In the genomic region with DNA sequence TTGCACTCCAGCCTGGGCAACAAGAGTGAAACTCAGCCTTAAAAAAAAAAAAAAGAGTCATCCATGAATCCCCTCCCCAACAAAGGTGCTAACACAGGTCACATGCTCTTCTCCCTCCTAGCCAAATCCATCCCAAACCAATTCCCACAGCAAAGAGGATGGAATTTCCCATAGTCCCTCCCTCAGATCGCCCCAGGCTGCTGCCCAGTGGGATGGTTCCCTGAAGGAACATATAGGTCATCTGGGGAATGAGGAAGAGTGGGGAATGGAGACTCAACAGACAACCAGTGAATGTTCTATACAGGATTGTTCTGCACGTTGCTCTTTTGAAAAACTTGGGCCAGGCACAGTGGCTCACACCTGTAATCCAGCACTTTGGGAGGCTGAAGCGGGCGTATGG, we compare ENCODE assay signal across 22 cellular contexts. TPM values are rescaled to one million over a fixed set of nuclear protein-coding genes. Genes with fewer than 3 reads are reported as not detected.
DNase-seq lines count a peak whose midpoint lies in the region; ATAC-seq, FAIRE-seq and TF ChIP-seq lines count a peak whose summit lies in the region.
"Had no signal": no experiment of that assay in that cellular context is flagged by ENCODE, and none has a peak within 500 bp of the region (broad histone marks: within the 10 kb centered on the region; RNA-seq: fewer than 3 reads in every experiment).

No MANE protein-coding gene starts in this region.

- POLR2A ChIA-PET in HepG2 (lab: Yijun Ruan, JAX), result interaction anchor here (0.9 to 3.5 kb wide), 7 partner anchors 10 to 96 kb away, joined by 3 to 51 read pairs (median 20); partner anchors contain the start of gene LGALS3BP

- H2AK5ac ChIP-seq in trophoblast cell (ENCODE audit: low read length), result no peak overlapping the region

- in situ Hi-C loops in HepG2 (cut with HindIII; ENCODE audit: extremely low pct_ligation_motif_present, low pct_unique_long_range_greater_than_20kb), result no loop called here

- H3K79me1 ChIP-seq in trophoblast cell (ENCODE audit: low read length), result peaks cover 22% of the 10 kb centered on the region

- no peak overlapping the region for H4K12ac ChIP-seq in trophoblast cell (ENCODE audit: low read depth, low read length)

- no peak overlapping the region for H3K23ac ChIP-seq in trophoblast cell (ENCODE audit: low read length)

- H3K9me3 Mint-ChIP-seq in endothelial cell (ENCODE audit: unreplicated experiment), result no peaks in the 10 kb centered on the region
- H3K9me3 Mint-ChIP-seq: IgD-negative memory B cell had no signal

- no peak for TF ChIP-seq EP300 in HepG2 (IDR thresholded peaks at IDR 0.05; ENCODE audit: low read depth in 2 of 2, low read length in 2 of 2)
- no peak for TF ChIP-seq EP300 in HepG2 (CRISPR knock-in tag; IDR thresholded peaks at IDR 0.05; ENCODE audit: borderline replicate concordance)

- peaks cover 61% of the 10 kb centered on the region for H3K4me1 ChIP-seq in HepG2 (ENCODE audit: insufficient read depth, low read length)
- H3K4me1 ChIP-seq in right lobe of liver, result peaks cover 0 to 5% (median 0%) of the 10 kb centered on the region in 4 donors
- peaks cover 37 to 41% of the 10 kb centered on the region in 2 experiments for H3K4me1 ChIP-seq in trophoblast cell (ENCODE audit: control insufficient read depth in 1 of 2, insufficient read depth in 2 of 2, low read length in 2 of 2)
- peaks cover 6% of the 10 kb centered on the region for H3K4me1 ChIP-seq in Karpas-422 (ENCODE audit: low read length)

- no peak overlapping the region for H3K14ac ChIP-seq in trophoblast cell (ENCODE audit: low read length)

- no peak overlapping the region for H2BK120ac ChIP-seq in trophoblast cell (ENCODE audit: insufficient read depth, low read length, poor library complexity)

- H3K9me3 ChIP-seq in HepG2 (ENCODE audit: low read length) (no peaks in the 10 kb centered on the region), right lobe of liver (no peaks in the 10 kb centered on the region), trophoblast cell (ENCODE audit: insufficient read depth, low read depth, low read length) (no peaks in the 10 kb centered on the region), Karpas-422 (ENCODE audit: low read length) (no peaks in the 10 kb centered on the region)
- H3K9me3 ChIP-seq: SK-N-SH had no signal

- no peaks in the 10 kb centered on the region for H3K36me3 ChIP-seq in HepG2 (replicated peaks in 1 of 2; ENCODE audit: control insufficient read depth in 1 of 2, insufficient read depth in 2 of 2, low read length in 2 of 2)
- H3K36me3 ChIP-seq in right lobe of liver, result no peaks in the 10 kb centered on the region
- H3K36me3 ChIP-seq in trophoblast cell (ENCODE audit: control insufficient read depth in 1 of 2, insufficient read depth in 2 of 2, low read length in 2 of 2), result no peaks in the 10 kb centered on the region
- H3K36me3 ChIP-seq in Karpas-422 (ENCODE audit: insufficient read depth, low read length), result no peaks in the 10 kb centered on the region

- peaks cover 3% of the 10 kb centered on the region for H3K27me3 Mint-ChIP-seq in endothelial cell (ENCODE audit: unreplicated experiment)
- H3K27me3 Mint-ChIP-seq: IgD-negative memory B cell had no signal

- intact Hi-C loops in HepG2 (cut with micrococcal nuclease; ENCODE audit: unreplicated experiment), result loop anchor here (5.0 kb wide), 1 partner anchor 34 kb away; the partner anchor contains the start of gene TIMP2
- intact Hi-C loops in right lobe of liver (cut with DNase I), result no loop called here

- no peak overlapping the region for H3K4ac ChIP-seq in trophoblast cell (ENCODE audit: low read depth, low read length)

- H3K27ac Mint-ChIP-seq in endothelial cell (ENCODE audit: unreplicated experiment), result peak overlapping the region; percentile 30
- H3K27ac Mint-ChIP-seq: IgD-negative memory B cell had no signal

- H3K4me3 ChIP-seq in HepG2 (replicated peaks in 1 of 3; ENCODE audit: insufficient read depth in 1 of 3, low read depth in 2 of 3, low read length in 3 of 3) (no peak overlapping the region), right lobe of liver (no peak overlapping the region), trophoblast cell (ENCODE audit: low read depth, low read length) (no peak overlapping the region), Karpas-422 (ENCODE audit: low read length) (no peak overlapping the region)
- H3K4me3 ChIP-seq: GM12878 had no signal

- ATAC-seq in HepG2 (no peak), right lobe of liver (no peak), GM21786 (IDR thresholded peaks at IDR 0.05; ENCODE audit: unreplicated experiment) (no peak), HG03097 (IDR thresholded peaks at IDR 0.05; ENCODE audit: low FRiP score, unreplicated experiment) (no peak)
- ATAC-seq: GM12878 had no signal

- H3K79me2 ChIP-seq in HepG2 (ENCODE audit: insufficient read depth, low read length) (no peaks in the 10 kb centered on the region), trophoblast cell (ENCODE audit: control insufficient read depth, insufficient read depth, low read length, poor library complexity) (no peaks in the 10 kb centered on the region), Karpas-422 (ENCODE audit: low read length) (no peaks in the 10 kb centered on the region)

- H2BK12ac ChIP-seq in trophoblast cell (ENCODE audit: low read length), result no peak overlapping the region

- no peaks in the 10 kb centered on the region for H3K9me2 ChIP-seq in Karpas-422 (replicated peaks; ENCODE audit: insufficient read depth, low read length)
- H3K9me2 ChIP-seq: SK-N-SH had no signal

- H3K27me3 ChIP-seq in HepG2 (ENCODE audit: control insufficient read depth in 1 of 2, insufficient read depth in 2 of 2, low read length in 2 of 2) (peaks cover 0 to 10% of the 10 kb centered on the region in 2 experiments; a peak in 3 of 5 replicates), right lobe of liver (no peaks in the 10 kb centered on the region), trophoblast cell (ENCODE audit: insufficient read depth, low read length) (no peaks in the 10 kb centered on the region), Karpas-422 (ENCODE audit: low read length) (no peaks in the 10 kb centered on the region)

- H3K4me2 ChIP-seq in HepG2 (ENCODE audit: low read depth, low read length) (no peak overlapping the region), trophoblast cell (ENCODE audit: low read length) (no peak overlapping the region), Karpas-422 (ENCODE audit: low read depth, low read length, poor library complexity, severe bottlenecking) (no peak overlapping the region)
- H3K4me2 ChIP-seq: SK-N-SH had no signal

- TF ChIP-seq POLR2A in HepG2 (IDR thresholded peaks at IDR 0.05; ENCODE audit: insufficient read depth in 1 of 2, low read depth in 2 of 2, low read length in 2 of 2), result no peak
- TF ChIP-seq POLR2A in right lobe of liver (IDR thresholded peaks at IDR 0.05), result no peak

- no peak overlapping the region for H3K27ac ChIP-seq in HepG2 (ENCODE audit: extremely low read length, insufficient read depth, low read length)
- no peak overlapping the region for H3K27ac ChIP-seq in right lobe of liver
- H3K27ac ChIP-seq in trophoblast cell (ENCODE audit: low read depth, low read length), result no peak overlapping the region
- H3K27ac ChIP-seq in Karpas-422 (ENCODE audit: low read length), result no peak overlapping the region

- CTCF ChIA-PET in HepG2 (lab: Yijun Ruan, JAX; ENCODE audit: low intra/inter-chr PET ratio, low total read pairs), result no interaction called here

- H2AFZ ChIP-seq in HepG2 (ENCODE audit: low read length) (no peak overlapping the region), trophoblast cell (ENCODE audit: insufficient read depth, low read length, poor library complexity) (no peak overlapping the region), Karpas-422 (ENCODE audit: low read length) (no peak overlapping the region)

- H3K36me3 Mint-ChIP-seq in endothelial cell (ENCODE audit: low read depth, unreplicated experiment), result no peaks in the 10 kb centered on the region
- H3K36me3 Mint-ChIP-seq: IgD-negative memory B cell had no signal

- no peak overlapping the region for H4K91ac ChIP-seq in trophoblast cell (ENCODE audit: low read depth, low read length)

- BruUV-seq in HepG2 (replicated peaks; lab: Mats Ljungman, UMichigan), result no TSS peak

- H2BK5ac ChIP-seq in trophoblast cell (ENCODE audit: low read depth, low read length, poor library complexity), result no peak overlapping the region

- WGBS in HepG2 (ENCODE audit: low lambda C conversion rate), result 96% methylated on average over 4 of the region's 4 CpGs
- WGBS in right lobe of liver (ENCODE audit: insufficient coverage, low coverage, low lambda C conversion rate, missing lambda C conversion rate), result 100% methylated on average over 1 of the region's 4 CpGs
- WGBS in trophoblast cell (ENCODE audit: extremely low coverage, insufficient coverage, insufficient read length), result no CpG with 5 or more reads among the region's 4 CpGs

- H4K8ac ChIP-seq in trophoblast cell (ENCODE audit: low read depth, low read length), result no peak overlapping the region

- H3K18ac ChIP-seq in trophoblast cell (ENCODE audit: low read length), result no peak overlapping the region

- H3K4me1 Mint-ChIP-seq in endothelial cell (ENCODE audit: unreplicated experiment), result no peaks in the 10 kb centered on the region

- H3K9ac ChIP-seq in HepG2 (ENCODE audit: insufficient read depth, low read depth, low read length) (no peak overlapping the region), trophoblast cell (ENCODE audit: low read length) (no peak overlapping the region), Karpas-422 (ENCODE audit: low read length) (no peak overlapping the region)
- H3K9ac ChIP-seq: SK-N-SH had no signal

- DNase-seq in HepG2 (ENCODE audit: low spot score), result no peak
- no peak for DNase-seq in right lobe of liver
- DNase-seq in endothelial cell (ENCODE audit: low spot score), result no peak
- DNase-seq in trophoblast cell, result peak; percentile 78 to 88
- DNase-seq in Karpas-422, result no peak
- DNase-seq: 8988T; DMS79; H7; NCI-H1105 treated with DMSO at 0.1 percent for 48 hours; NCI-H2081; NCI-H2171; NCI-H345; NCI-H524; NCI-H774; NK-92 treated with Interleukin-12 subunit alpha and Interleukin-12 subunit beta, amount 100 ng/mL, for 24 hours; SIG-M5 had no signal

- TF ChIP-seq CTCF in HepG2 (CRISPR knock-in tag; IDR thresholded peaks at IDR 0.05), result no peak
- TF ChIP-seq CTCF in right lobe of liver (IDR thresholded peaks at IDR 0.05), result no peak
- TF ChIP-seq CTCF in endothelial cell (IDR thresholded peaks at IDR 0.05; ENCODE audit: unreplicated experiment), result no peak

- no peak for TF ChIP-seq RAD21 in HepG2 (CRISPR knock-in tag; IDR thresholded peaks at IDR 0.05)

- FAIRE-seq in HepG2 (lab: Jason Lieb, UNC), result no peak
- FAIRE-seq: GM12878, HTR-8/SVneo had no signal

- H4K20me1 ChIP-seq in HepG2 (ENCODE audit: insufficient read depth, low read length) (no peaks in the 10 kb centered on the region), Karpas-422 (ENCODE audit: insufficient read depth, low read depth, low read length) (no peaks in the 10 kb centered on the region)

- H3K4me3 Mint-ChIP-seq in endothelial cell (ENCODE audit: unreplicated experiment), result no peak overlapping the region

RNA-seq across cellular contexts. Expression of gene LGALS3BP, which starts 18.2 kb away (rescaled TPM):
- 116 and 332 TPM in 2 replicates for total RNA-seq in HepG2 (2016; rRNA removed; fragmentation: Illumina TruSeq; extraction: Trizol)
- total RNA-seq in HepG2 (2016; cell fraction: cytosol; rRNA removed; fragmentation: Illumina TruSeq; extraction: Trizol; ENCODE audit: low read depth), result 62.3 and 63.4 TPM in 2 replicates
- 116 and 342 TPM in 2 replicates for total RNA-seq in HepG2 (2016; cell fraction: insoluble cytoplasmic fraction; rRNA removed; fragmentation: Illumina TruSeq; extraction: Trizol)
- 57.6 and 60.1 TPM in 2 replicates for total RNA-seq in HepG2 (2016; cell fraction: membrane; rRNA removed; fragmentation: Illumina TruSeq; extraction: Trizol)
- 311 and 384 TPM in 2 replicates for total RNA-seq in HepG2 (2016; cell fraction: nucleus; rRNA removed; fragmentation: Illumina TruSeq; extraction: Trizol)
- polyA plus RNA-seq in HepG2 (2011; rRNA removed), result 137 and 185 TPM in 2 replicates
- polyA plus RNA-seq in HepG2 (2011; cell fraction: cytosol; rRNA removed), result 89.4 and 111 TPM in 2 replicates
- polyA plus RNA-seq in HepG2 (2011; cell fraction: nucleus; rRNA removed), result 667 and 704 TPM in 2 replicates
- 341 and 458 TPM in 2 replicates for polyA plus RNA-seq in HepG2 (2012)
- 36.8 and 37.2 TPM in 2 replicates for polyA plus RNA-seq in HepG2 (2016; cell fraction: cytosol; fragmentation: Illumina TruSeq; extraction: Trizol; ENCODE audit: low read depth)
- polyA plus RNA-seq in HepG2 (2016; cell fraction: insoluble cytoplasmic fraction; fragmentation: Illumina TruSeq; extraction: Trizol; ENCODE audit: low read depth), result 103 and 140 TPM in 2 replicates
- polyA plus RNA-seq in HepG2 (2016; cell fraction: membrane; fragmentation: Illumina TruSeq; extraction: Trizol; ENCODE audit: low read depth), result 41.5 and 48.5 TPM in 2 replicates
- polyA plus RNA-seq in HepG2 (2016; cell fraction: nucleus; fragmentation: Illumina TruSeq; extraction: Trizol; ENCODE audit: insufficient read depth, low read depth), result 669 and 711 TPM in 2 replicates
- 165 and 565 TPM in 2 replicates for polyA minus RNA-seq in HepG2 (2011; rRNA and poly(A)+ RNA removed; ENCODE audit: low replicate concordance)
- polyA minus RNA-seq in HepG2 (2011; cell fraction: cytosol; rRNA and poly(A)+ RNA removed), result 316 and 377 TPM in 2 replicates
- polyA minus RNA-seq in HepG2 (2011; cell fraction: nucleus; rRNA and poly(A)+ RNA removed), result 112 and 148 TPM in 2 replicates
- total RNA-seq in right lobe of liver, result 100 to 1,000 TPM in 4 of 6 experiments, 10 to 100 TPM in 2; 82.8 to 257 (median 121) TPM
- 12.6 TPM for total RNA-seq in endothelial cell (ENCODE audit: unreplicated experiment)
- polyA plus RNA-seq in trophoblast cell (2013), result 9.1 and 9.3 TPM in 2 replicates
- total RNA-seq in Karpas-422 (2014; rRNA removed; shearing (Covaris generic); ENCODE audit: low replicate concordance), result 23.7 and 39.5 TPM in 2 replicates

RNA-seq across cellular contexts. Expression of gene TIMP2, which starts 36.4 kb away (rescaled TPM):
- total RNA-seq in HepG2 (2016; rRNA removed; fragmentation: Illumina TruSeq; extraction: Trizol) (2.2 and 3.8 TPM in 2 replicates), right lobe of liver (10 to 100 TPM; 18.9 to 36.1 (median 26.7) TPM), endothelial cell (ENCODE audit: unreplicated experiment) (41.5 TPM)
- total RNA-seq in HepG2 (2016; cell fraction: cytosol; rRNA removed; fragmentation: Illumina TruSeq; extraction: Trizol; ENCODE audit: low read depth), result 1.4 and 1.7 TPM in 2 replicates
- 1.7 and 3.9 TPM in 2 replicates for total RNA-seq in HepG2 (2016; cell fraction: insoluble cytoplasmic fraction; rRNA removed; fragmentation: Illumina TruSeq; extraction: Trizol)
- total RNA-seq in HepG2 (2016; cell fraction: membrane; rRNA removed; fragmentation: Illumina TruSeq; extraction: Trizol), result 3.3 and 3.4 TPM in 2 replicates
- total RNA-seq in HepG2 (2016; cell fraction: nucleus; rRNA removed; fragmentation: Illumina TruSeq; extraction: Trizol), result 6.3 and 8.0 TPM in 2 replicates
- polyA plus RNA-seq in HepG2 (2011; rRNA removed), result 8.5 and 11.7 TPM in 2 replicates
- polyA plus RNA-seq in HepG2 (2011; cell fraction: cytosol; rRNA removed), result 8.0 and 12.6 TPM in 2 replicates
- 10.4 and 13.8 TPM in 2 replicates for polyA plus RNA-seq in HepG2 (2011; cell fraction: nucleus; rRNA removed)
- polyA plus RNA-seq in HepG2 (2012), result 25.0 and 33.2 TPM in 2 replicates
- 3.0 and 3.2 TPM in 2 replicates for polyA plus RNA-seq in HepG2 (2016; cell fraction: cytosol; fragmentation: Illumina TruSeq; extraction: Trizol; ENCODE audit: low read depth)
- polyA plus RNA-seq in HepG2 (2016; cell fraction: insoluble cytoplasmic fraction; fragmentation: Illumina TruSeq; extraction: Trizol; ENCODE audit: low read depth), result 3.9 and 5.4 TPM in 2 replicates
- polyA plus RNA-seq in HepG2 (2016; cell fraction: membrane; fragmentation: Illumina TruSeq; extraction: Trizol; ENCODE audit: low read depth), result 4.0 and 5.0 TPM in 2 replicates
- polyA plus RNA-seq in HepG2 (2016; cell fraction: nucleus; fragmentation: Illumina TruSeq; extraction: Trizol; ENCODE audit: insufficient read depth, low read depth), result 18.4 and 18.6 TPM in 2 replicates
- 10.0 and 25.5 TPM in 2 replicates for polyA minus RNA-seq in HepG2 (2011; rRNA and poly(A)+ RNA removed; ENCODE audit: low replicate concordance)
- 11.5 and 14.6 TPM in 2 replicates for polyA minus RNA-seq in HepG2 (2011; cell fraction: cytosol; rRNA and poly(A)+ RNA removed)
- 4.2 and 6.2 TPM in 2 replicates for polyA minus RNA-seq in HepG2 (2011; cell fraction: nucleus; rRNA and poly(A)+ RNA removed)
- polyA plus RNA-seq in trophoblast cell (2013), result 53.1 and 56.6 TPM in 2 replicates
- 0.07 TPM in 1 of 2 replicates, not detected in the other for total RNA-seq in Karpas-422 (2014; rRNA removed; shearing (Covaris generic); ENCODE audit: low replicate concordance)

RNA-seq across cellular contexts. Expression of gene CANT1, which starts 48.0 kb away (rescaled TPM):
- total RNA-seq in HepG2 (2016; rRNA removed; fragmentation: Illumina TruSeq; extraction: Trizol) (24.9 and 34.1 TPM in 2 replicates), right lobe of liver (10 to 100 TPM; 15.6 to 26.3 (median 18.7) TPM), endothelial cell (ENCODE audit: unreplicated experiment) (81.6 TPM)
- total RNA-seq in HepG2 (2016; cell fraction: cytosol; rRNA removed; fragmentation: Illumina TruSeq; extraction: Trizol; ENCODE audit: low read depth), result 4.7 and 7.2 TPM in 2 replicates
- 22.7 and 35.6 TPM in 2 replicates for total RNA-seq in HepG2 (2016; cell fraction: insoluble cytoplasmic fraction; rRNA removed; fragmentation: Illumina TruSeq; extraction: Trizol)
- 18.3 and 22.7 TPM in 2 replicates for total RNA-seq in HepG2 (2016; cell fraction: membrane; rRNA removed; fragmentation: Illumina TruSeq; extraction: Trizol)
- 34.4 and 36.1 TPM in 2 replicates for total RNA-seq in HepG2 (2016; cell fraction: nucleus; rRNA removed; fragmentation: Illumina TruSeq; extraction: Trizol)
- polyA plus RNA-seq in HepG2 (2011; rRNA removed), result 42.1 and 42.6 TPM in 2 replicates
- 32.0 and 42.2 TPM in 2 replicates for polyA plus RNA-seq in HepG2 (2011; cell fraction: cytosol; rRNA removed)
- polyA plus RNA-seq in HepG2 (2011; cell fraction: nucleus; rRNA removed), result 39.8 and 43.1 TPM in 2 replicates
- 25.0 and 32.7 TPM in 2 replicates for polyA plus RNA-seq in HepG2 (2012)
- polyA plus RNA-seq in HepG2 (2016; cell fraction: cytosol; fragmentation: Illumina TruSeq; extraction: Trizol; ENCODE audit: low read depth), result 5.6 TPM in 2 replicates
- polyA plus RNA-seq in HepG2 (2016; cell fraction: insoluble cytoplasmic fraction; fragmentation: Illumina TruSeq; extraction: Trizol; ENCODE audit: low read depth), result 23.0 and 24.4 TPM in 2 replicates
- polyA plus RNA-seq in HepG2 (2016; cell fraction: membrane; fragmentation: Illumina TruSeq; extraction: Trizol; ENCODE audit: low read depth), result 13.8 and 16.2 TPM in 2 replicates
- 44.9 and 45.4 TPM in 2 replicates for polyA plus RNA-seq in HepG2 (2016; cell fraction: nucleus; fragmentation: Illumina TruSeq; extraction: Trizol; ENCODE audit: insufficient read depth, low read depth)
- polyA minus RNA-seq in HepG2 (2011; rRNA and poly(A)+ RNA removed; ENCODE audit: low replicate concordance), result 46.8 and 73.3 TPM in 2 replicates
- polyA minus RNA-seq in HepG2 (2011; cell fraction: cytosol; rRNA and poly(A)+ RNA removed), result 34.5 and 40.3 TPM in 2 replicates
- polyA minus RNA-seq in HepG2 (2011; cell fraction: nucleus; rRNA and poly(A)+ RNA removed), result 27.8 and 31.3 TPM in 2 replicates
- polyA plus RNA-seq in trophoblast cell (2013), result 60.8 and 62.9 TPM in 2 replicates
- total RNA-seq in Karpas-422 (2014; rRNA removed; shearing (Covaris generic); ENCODE audit: low replicate concordance), result 22.7 and 27.6 TPM in 2 replicates

RNA-seq across cellular contexts. Expression of gene CEP295NL, which starts 58.6 kb away (rescaled TPM):
- total RNA-seq in HepG2 (2016; rRNA removed; fragmentation: Illumina TruSeq; extraction: Trizol), result not detected in 2 replicates
- not detected in 2 replicates for total RNA-seq in HepG2 (2016; cell fraction: cytosol; rRNA removed; fragmentation: Illumina TruSeq; extraction: Trizol; ENCODE audit: low read depth)
- total RNA-seq in HepG2 (2016; cell fraction: insoluble cytoplasmic fraction; rRNA removed; fragmentation: Illumina TruSeq; extraction: Trizol), result 0.06 TPM in 1 of 2 replicates, not detected in the other
- not detected in 2 replicates for total RNA-seq in HepG2 (2016; cell fraction: membrane; rRNA removed; fragmentation: Illumina TruSeq; extraction: Trizol)
- not detected in 2 replicates for total RNA-seq in HepG2 (2016; cell fraction: nucleus; rRNA removed; fragmentation: Illumina TruSeq; extraction: Trizol)
- polyA plus RNA-seq in HepG2 (2011; rRNA removed), result not detected in 2 replicates
- not detected in 2 replicates for polyA plus RNA-seq in HepG2 (2011; cell fraction: cytosol; rRNA removed)
- polyA plus RNA-seq in HepG2 (2011; cell fraction: nucleus; rRNA removed), result 0.14 and 0.31 TPM in 2 replicates
- polyA plus RNA-seq in HepG2 (2012), result 0.07 and 0.13 TPM in 2 replicates
- polyA plus RNA-seq in HepG2 (2016; cell fraction: cytosol; fragmentation: Illumina TruSeq; extraction: Trizol; ENCODE audit: low read depth), result not detected in 2 replicates
- not detected in 2 replicates for polyA plus RNA-seq in HepG2 (2016; cell fraction: insoluble cytoplasmic fraction; fragmentation: Illumina TruSeq; extraction: Trizol; ENCODE audit: low read depth)
- not detected in 2 replicates for polyA plus RNA-seq in HepG2 (2016; cell fraction: membrane; fragmentation: Illumina TruSeq; extraction: Trizol; ENCODE audit: low read depth)
- polyA plus RNA-seq in HepG2 (2016; cell fraction: nucleus; fragmentation: Illumina TruSeq; extraction: Trizol; ENCODE audit: insufficient read depth, low read depth), result not detected in 2 replicates
- 1.2 TPM in 1 of 2 replicates, not detected in the other for polyA minus RNA-seq in HepG2 (2011; rRNA and poly(A)+ RNA removed; ENCODE audit: low replicate concordance)
- not detected in 2 replicates for polyA minus RNA-seq in HepG2 (2011; cell fraction: cytosol; rRNA and poly(A)+ RNA removed)
- 1.5 and 1.6 TPM in 2 replicates for polyA minus RNA-seq in HepG2 (2011; cell fraction: nucleus; rRNA and poly(A)+ RNA removed)
- total RNA-seq in right lobe of liver, result 1 to 10 TPM in 1 of 6 experiments, under 1 TPM in 5; 0.19 to 1.0 (median 0.53) TPM
- total RNA-seq in endothelial cell (ENCODE audit: unreplicated experiment), result 1.4 TPM
- 0.18 and 0.19 TPM in 2 replicates for polyA plus RNA-seq in trophoblast cell (2013)
- not detected in 2 replicates for total RNA-seq in Karpas-422 (2014; rRNA removed; shearing (Covaris generic); ENCODE audit: low replicate concordance)
- total RNA-seq: GM12878 had no signal
- polyA plus RNA-seq: GM12878 had no signal

Comparison
In these comparisons a context has a peak if more than half of its experiments do, and no peak if none do; other contexts are left out.
1. DNase-seq: peak in trophoblast cell (2 of 2); none in HepG2 (single experiment), right lobe of liver (0 of 3), endothelial cell (single experiment) and Karpas-422 (single experiment).